Comparison of ENCODE assay signal across 8 cellular contexts in genomic region chr9:136439550-136440408, GRCh38. TPM values are rescaled to one million over a fixed set of nuclear protein-coding genes. Genes with fewer than 3 reads are reported as not detected.
DNase-seq lines count a peak whose midpoint lies in the region; ATAC-seq and TF ChIP-seq lines count a peak whose summit lies in the region.

Gene INPP5E, minus strand, starts transcription at chr9:136439845. Its CDS starts 426 bp downstream, at chr9:136439419.

- DNase-seq in D341Med (ENCODE audit: low spot score) (peak; percentile 99), HuH-7 (ENCODE audit: low spot score) (peak; percentile 97), cardiac muscle cell (ENCODE audit: low read depth in 1 of 2, low spot score in 1 of 2) (peak; percentile 78 to 82), posterior vena cava (ENCODE audit: low spot score) (peak; percentile 92), upper lobe of left lung (peak; percentile 69 to 98)
- DNase-seq in activated naive CD8-positive, alpha-beta T cell treated with anti-CD3 and anti-CD28 coated beads for 36 hours, result peak; percentile 91

- peaks cover 1% of the 10 kb centered on the region for H3K36me3 Mint-ChIP-seq in activated naive CD8-positive, alpha-beta T cell treated with anti-CD3 and anti-CD28 coated beads for 36 hours

- peak within 1 kb of the TSS; percentile 16 for H3K27ac Mint-ChIP-seq in activated naive CD8-positive, alpha-beta T cell treated with anti-CD3 and anti-CD28 coated beads for 36 hours

- H3K9me3 ChIP-seq in cardiac muscle cell (ENCODE audit: low read depth) (no peaks in the 10 kb centered on the region), upper lobe of left lung (no peaks in the 10 kb centered on the region)

- H3K27me3 Mint-ChIP-seq in activated naive CD8-positive, alpha-beta T cell treated with anti-CD3 and anti-CD28 coated beads for 36 hours, result no peaks in the 10 kb centered on the region

- H3K27me3 ChIP-seq in cardiac muscle cell (no peaks in the 10 kb centered on the region), upper lobe of left lung (no peaks in the 10 kb centered on the region)

- H3K4me3 Mint-ChIP-seq in activated naive CD8-positive, alpha-beta T cell treated with anti-CD3 and anti-CD28 coated beads for 36 hours, result peak within 1 kb of the TSS; percentile 81

- WGBS in upper lobe of left lung, 2 donors, result 33 to 34% methylated on average over 9 to 19 of the region's 79 CpGs

- TF ChIP-seq EP300 in upper lobe of left lung (IDR thresholded peaks at IDR 0.05), result no peak

- ATAC-seq in GM21360 (IDR thresholded peaks at IDR 0.05; ENCODE audit: unreplicated experiment) (peak; percentile 58), SK-N-SH treated with all-trans-retinoic acid at 6 μM for 48 hours (peak; percentile 74), upper lobe of left lung (ENCODE audit: low FRiP score in 2 of 2) (peak; percentile 84 to 95)

- H3K4me3 ChIP-seq in cardiac muscle cell (peak within 1 kb of the TSS; percentile 99), upper lobe of left lung (peak within 1 kb of the TSS; percentile 63 to 100 (median 91))

- H3K36me3 ChIP-seq in cardiac muscle cell, result peaks cover 20% of the 10 kb centered on the region
- peaks cover 11 to 49% (median 40%) of the 10 kb centered on the region in 4 donors for H3K36me3 ChIP-seq in upper lobe of left lung

- H3K27ac ChIP-seq in cardiac muscle cell, result peak within 1 kb of the TSS; percentile 64
- peak within 1 kb of the TSS; percentile 75 to 86 (median 80) for H3K27ac ChIP-seq in upper lobe of left lung

- H3K4me1 Mint-ChIP-seq in activated naive CD8-positive, alpha-beta T cell treated with anti-CD3 and anti-CD28 coated beads for 36 hours, result peaks cover 22% of the 10 kb centered on the region

- H3K4me1 ChIP-seq in cardiac muscle cell (ENCODE audit: low read depth) (peaks cover 6% of the 10 kb centered on the region), upper lobe of left lung (peaks cover 25 to 40% (median 28%) of the 10 kb centered on the region in 4 donors)

- TF ChIP-seq POLR2A in upper lobe of left lung (IDR thresholded peaks at IDR 0.05), result peak in 1 of 4 donors; percentile 58

- no peaks in the 10 kb centered on the region for H3K9me3 Mint-ChIP-seq in activated naive CD8-positive, alpha-beta T cell treated with anti-CD3 and anti-CD28 coated beads for 36 hours

- intact Hi-C loops in posterior vena cava (cut with DNase I), result no loop called here

- TF ChIP-seq CTCF in cardiac muscle cell (IDR thresholded peaks at IDR 0.05; ENCODE audit: low read depth, low read length) (peak; percentile 50), upper lobe of left lung (IDR thresholded peaks at IDR 0.05) (peak; percentile 79 to 95 (median 89))

TF ChIP-seq in SK-N-SH treated with all-trans-retinoic acid at 6 μM for 48 hours, 23 proteins besides CTCF, POLR2A, EP300 and RAD21:
- no peak for TF ChIP-seq ZNF565 (CRISPR knock-in tag; conservative IDR thresholded peaks at IDR 0.05; ENCODE audit: low read depth)

RNA-seq across cellular contexts. Expression of gene INPP5E, which starts in this region (rescaled TPM):
- total RNA-seq in activated naive CD8-positive, alpha-beta T cell treated with anti-CD3 and anti-CD28 coated beads for 36 hours, result 10 to 100 TPM; 10.9 to 12.1 TPM
- 19.2 and 26.8 TPM in 2 replicates for total RNA-seq in cardiac muscle cell
- 14.9 and 19.5 TPM in 2 replicates for polyA plus RNA-seq in cardiac muscle cell
- total RNA-seq in posterior vena cava, result 1 to 10 TPM; 8.7 TPM
- 10 to 100 TPM in 5 of 6 donors, 1 to 10 TPM in 1; 9.1 to 43.0 (median 14.1) TPM for total RNA-seq in upper lobe of left lung

Comparison
In these comparisons a context has a peak if more than half of its experiments do, and no peak if none do; other contexts are left out.
1. Peak in every context shown above with its lines: DNase-seq, ATAC-seq, H3K4me3 ChIP-seq and H3K27ac ChIP-seq.